ENCODE assay signal across 2 cellular contexts in the genomic region with DNA sequence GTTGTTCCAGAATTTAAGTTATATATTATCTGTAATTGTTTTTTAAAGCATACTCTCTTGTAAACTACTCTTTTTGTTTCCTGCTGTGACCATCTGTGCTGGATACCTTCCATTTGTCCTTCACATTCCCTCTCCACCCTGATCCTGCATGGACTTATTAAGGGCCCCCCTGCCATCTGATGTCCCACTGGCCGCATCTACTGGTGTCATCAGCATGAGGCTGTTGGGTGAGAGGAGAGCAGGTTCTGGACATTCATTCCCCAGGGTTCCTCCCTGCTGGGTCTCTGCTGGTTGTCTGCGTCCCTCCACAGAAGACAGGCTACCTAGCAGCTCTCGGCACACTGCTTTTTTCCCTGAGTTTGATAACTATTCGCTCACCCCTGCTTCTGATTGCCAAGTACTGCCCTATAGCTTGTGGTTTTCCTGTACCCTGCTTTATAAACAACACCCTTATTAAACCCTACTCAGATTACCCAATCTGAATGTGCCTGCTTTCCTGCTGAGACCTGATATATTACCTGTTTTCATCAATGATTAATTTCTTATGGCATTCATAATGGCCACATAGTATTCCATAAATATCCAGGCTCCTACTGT.
TF ChIP-seq lines count a peak whose summit lies in the region.

No MANE protein-coding gene starts in this region.

TF ChIP-seq in HepG2, 621 proteins besides CTCF, POLR2A, EP300 and RAD21:
- TF ChIP-seq FOSL1 (CRISPR knock-in tag; IDR thresholded peaks at IDR 0.05; ENCODE audit: borderline replicate concordance) = no peak
- TF ChIP-seq CHD2 (IDR thresholded peaks at IDR 0.05; ENCODE audit: low read depth, low read length) = no peak
- TF ChIP-seq ZBTB7A (CRISPR knock-in tag; IDR thresholded peaks at IDR 0.05) = no peak
- TF ChIP-seq ZNF205 (CRISPR knock-in tag; IDR thresholded peaks at IDR 0.05) = no peak

TF ChIP-seq in endothelial cell of umbilical vein, 7 proteins besides CTCF, POLR2A, EP300 and RAD21:
- TF ChIP-seq POLR2AphosphoS5 (IDR thresholded peaks at IDR 0.05; ENCODE audit: insufficient read depth, low read depth, low read length) (no peak), FOS (IDR thresholded peaks at IDR 0.05; ENCODE audit: borderline replicate concordance, insufficient read depth, low read length) (no peak)
